In the genomic region with DNA sequence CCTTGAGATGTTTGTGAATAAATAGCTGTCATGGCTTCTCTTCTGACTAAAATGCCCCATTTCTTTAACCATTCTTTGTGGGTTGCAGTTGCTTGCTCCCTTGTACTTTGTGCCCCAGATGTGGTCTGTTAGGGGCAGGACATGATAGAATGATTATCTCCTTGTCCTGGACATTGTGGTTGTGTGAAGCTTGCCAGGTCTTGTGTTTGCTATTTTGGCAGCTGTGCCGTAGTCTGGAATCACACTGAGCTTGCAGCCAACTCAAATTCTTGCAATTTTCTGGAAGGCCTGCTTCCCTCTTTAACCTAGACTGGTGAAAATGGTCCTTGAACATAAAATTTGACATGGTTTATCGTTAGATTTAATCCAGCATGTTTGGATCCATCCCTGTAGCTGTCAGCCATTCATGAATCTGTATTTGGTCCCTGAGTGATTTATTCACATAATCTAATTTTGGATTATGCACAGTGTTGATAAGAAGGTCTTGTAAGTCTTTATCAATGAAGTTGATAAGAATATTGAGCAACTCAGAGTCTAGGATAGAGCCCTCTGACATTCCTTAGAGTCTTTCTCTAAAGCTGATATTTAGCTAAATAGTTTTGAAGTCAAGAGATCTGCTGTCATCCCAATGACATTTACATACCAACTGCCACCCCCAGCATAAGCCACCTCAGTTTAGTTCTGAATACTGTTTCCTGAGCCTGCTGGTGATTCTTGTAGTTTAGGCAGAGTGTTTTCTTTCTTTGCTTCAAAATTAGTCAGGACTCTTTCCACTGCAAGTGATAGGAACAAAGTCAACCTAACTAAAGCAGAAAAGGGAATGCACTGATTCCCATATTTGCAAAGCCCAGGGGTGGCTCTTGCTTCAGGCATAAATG, we compare ENCODE assay signal across 18 cellular contexts. TPM values are rescaled to one million over a fixed set of nuclear protein-coding genes. Genes with fewer than 3 reads are reported as not detected.
DNase-seq lines count a peak whose midpoint lies in the region; ATAC-seq and TF ChIP-seq lines count a peak whose summit lies in the region.
"Had no signal": no experiment of that assay in that cellular context is flagged by ENCODE, and none has a peak within 500 bp of the region (broad histone marks: within the 10 kb centered on the region; RNA-seq: fewer than 3 reads in every experiment).

No MANE protein-coding gene starts in this region.

- H3K4me1 ChIP-seq in ascending aorta, result peaks cover 0 to 10% of the 10 kb centered on the region in 2 donors
- H3K4me1 ChIP-seq in heart right ventricle, result peaks cover 0 to 22% (median 12%) of the 10 kb centered on the region in 9 donors

- H3K4me3 Mint-ChIP-seq in activated CD8-positive, alpha-beta T cell treated with anti-CD3 and anti-CD28 coated beads for 36 hours, result no peak overlapping the region
- H3K4me3 Mint-ChIP-seq in activated CD8-positive, alpha-beta T cell treated with anti-CD3 and anti-CD28 coated beads, Interleukin-2, amount 10 ng/mL, durations not matched to agents 7 days and 5 days, result no peak overlapping the region
- H3K4me3 Mint-ChIP-seq in HFFc6, result no peak overlapping the region
- H3K4me3 Mint-ChIP-seq: activated naive CD8-positive, alpha-beta T cell treated with anti-CD3 and anti-CD28 coated beads, Interleukin-2, amount 10 ng/mL, durations not matched to agents 7 days and 5 days had no signal

- H3K27me3 ChIP-seq in ascending aorta, result no peaks in the 10 kb centered on the region
- H3K27me3 ChIP-seq in heart right ventricle, result peaks cover 0 to 48% (median 26%) of the 10 kb centered on the region in 7 donors

- TF ChIP-seq CTCF in activated CD8-positive, alpha-beta T cell treated with anti-CD3 and anti-CD28 coated beads for 36 hours (IDR thresholded peaks at IDR 0.05), result no peak
- TF ChIP-seq CTCF in ascending aorta (IDR thresholded peaks at IDR 0.05) (no peak), heart right ventricle (IDR thresholded peaks at IDR 0.05) (no peak), HFFc6 (IDR thresholded peaks at IDR 0.05) (no peak)

- WGBS in heart right ventricle, 2 donors, result 25 to 37% methylated on average over 2 of the region's 2 CpGs

- H3K36me3 ChIP-seq in ascending aorta (no peaks in the 10 kb centered on the region), heart right ventricle (no peaks in the 10 kb centered on the region)
- H3K36me3 ChIP-seq: tibial nerve had no signal

- POLR2A ChIA-PET in activated CD8-positive, alpha-beta T cell treated with anti-CD3 and anti-CD28 coated beads for 36 hours (lab: Charles Lee), result no interaction called here
- POLR2A ChIA-PET in activated CD8-positive, alpha-beta T cell treated with anti-CD3 and anti-CD28 coated beads, Interleukin-2, amount 10 ng/mL, durations not matched to agents 7 days and 5 days (lab: Charles Lee), result no interaction called here

- no peak overlapping the region for H3K27ac Mint-ChIP-seq in activated CD8-positive, alpha-beta T cell treated with anti-CD3 and anti-CD28 coated beads for 36 hours
- H3K27ac Mint-ChIP-seq in activated CD8-positive, alpha-beta T cell treated with anti-CD3 and anti-CD28 coated beads, Interleukin-2, amount 10 ng/mL, durations not matched to agents 7 days and 5 days, result no peak overlapping the region
- H3K27ac Mint-ChIP-seq in HFFc6, result no peak overlapping the region
- H3K27ac Mint-ChIP-seq: activated naive CD8-positive, alpha-beta T cell treated with anti-CD3 and anti-CD28 coated beads, Interleukin-2, amount 10 ng/mL, durations not matched to agents 7 days and 5 days had no signal

- H3K9me3 ChIP-seq in ascending aorta (no peaks in the 10 kb centered on the region), heart right ventricle (no peaks in the 10 kb centered on the region)
- H3K9me3 ChIP-seq: tibial nerve had no signal

- H3K27ac ChIP-seq in ascending aorta (peak overlapping the region; percentile 52 to 60), heart right ventricle (peak overlapping the region in 3 of 10 donors; percentile 7 to 22 (median 12))
- H3K27ac ChIP-seq: KMS-11, tibial nerve had no signal

- CTCF ChIA-PET in activated CD8-positive, alpha-beta T cell treated with anti-CD3 and anti-CD28 coated beads for 36 hours (lab: Charles Lee), result interaction anchor here (1.3 to 4.4 kb wide), 6 partner anchors 8 to 278 kb away, joined by 3 to 28 read pairs (median 7); no protein-coding TSS in a partner anchor
- CTCF ChIA-PET in activated CD8-positive, alpha-beta T cell treated with anti-CD3 and anti-CD28 coated beads, Interleukin-2, amount 10 ng/mL, durations not matched to agents 7 days and 5 days (lab: Charles Lee), result interaction anchor here (0.6 to 3.1 kb wide), 8 partner anchors 14 to 276 kb away, joined by 3 to 16 read pairs (median 6); no protein-coding TSS in a partner anchor

- intact Hi-C loops in activated CD8-positive, alpha-beta T cell treated with anti-CD3 and anti-CD28 coated beads for 36 hours (cut with micrococcal nuclease), result no loop called here
- intact Hi-C loops in ascending aorta (cut with DNase I), result no loop called here
- intact Hi-C loops in heart right ventricle (cut with DNase I), result loop anchor here in 3 of 10 donors (5.0 kb wide), 2 partner anchors 55 to 175 kb away; no protein-coding TSS in a partner anchor

- no peak for ATAC-seq in activated CD8-positive, alpha-beta T cell treated with anti-CD3 and anti-CD28 coated beads for 36 hours
- ATAC-seq in activated CD8-positive, alpha-beta T cell treated with anti-CD3 and anti-CD28 coated beads, Interleukin-2, amount 10 ng/mL, durations not matched to agents 7 days and 5 days, result no peak
- ATAC-seq in heart right ventricle, result peak; percentile 6 to 90 (median 70)
- ATAC-seq in stimulated activated naive CD8-positive, alpha-beta T cell treated with anti-CD3 and anti-CD28 coated beads, Interleukin-15, Interleukin-2, amounts not matched to agents 100 U/mL and 50 U/mL, for 24 hours, result peak; percentile 30
- no peak for ATAC-seq in GM19023 (IDR thresholded peaks at IDR 0.05; ENCODE audit: unreplicated experiment)

- peaks cover 16% of the 10 kb centered on the region for H3K4me1 Mint-ChIP-seq in activated CD8-positive, alpha-beta T cell treated with anti-CD3 and anti-CD28 coated beads for 36 hours (ENCODE audit: low read depth)
- H3K4me1 Mint-ChIP-seq in activated CD8-positive, alpha-beta T cell treated with anti-CD3 and anti-CD28 coated beads, Interleukin-2, amount 10 ng/mL, durations not matched to agents 7 days and 5 days (ENCODE audit: low read depth), result peaks cover 13% of the 10 kb centered on the region
- H3K4me1 Mint-ChIP-seq in HFFc6 (ENCODE audit: low read depth), result no peaks in the 10 kb centered on the region

- H3K36me3 Mint-ChIP-seq in activated CD8-positive, alpha-beta T cell treated with anti-CD3 and anti-CD28 coated beads for 36 hours (ENCODE audit: low read depth), result no peaks in the 10 kb centered on the region
- no peaks in the 10 kb centered on the region for H3K36me3 Mint-ChIP-seq in activated CD8-positive, alpha-beta T cell treated with anti-CD3 and anti-CD28 coated beads, Interleukin-2, amount 10 ng/mL, durations not matched to agents 7 days and 5 days (ENCODE audit: low read depth)
- H3K36me3 Mint-ChIP-seq in HFFc6 (ENCODE audit: low read depth), result no peaks in the 10 kb centered on the region
- H3K36me3 Mint-ChIP-seq: activated naive CD8-positive, alpha-beta T cell treated with anti-CD3 and anti-CD28 coated beads, Interleukin-2, amount 10 ng/mL, durations not matched to agents 7 days and 5 days had no signal

- H3K4me3 ChIP-seq in ascending aorta (no peak overlapping the region), heart right ventricle (no peak overlapping the region)
- H3K4me3 ChIP-seq: tibial nerve had no signal

- H3K27me3 Mint-ChIP-seq in activated CD8-positive, alpha-beta T cell treated with anti-CD3 and anti-CD28 coated beads for 36 hours, result peaks cover 2% of the 10 kb centered on the region
- peaks cover 14% of the 10 kb centered on the region for H3K27me3 Mint-ChIP-seq in activated CD8-positive, alpha-beta T cell treated with anti-CD3 and anti-CD28 coated beads, Interleukin-2, amount 10 ng/mL, durations not matched to agents 7 days and 5 days (ENCODE audit: low read depth)
- H3K27me3 Mint-ChIP-seq in HFFc6 (ENCODE audit: insufficient read depth), result peaks cover 19% of the 10 kb centered on the region; the same call in 1 of the 2 replicates

- no peaks in the 10 kb centered on the region for H3K9me3 Mint-ChIP-seq in activated CD8-positive, alpha-beta T cell treated with anti-CD3 and anti-CD28 coated beads for 36 hours
- no peaks in the 10 kb centered on the region for H3K9me3 Mint-ChIP-seq in activated CD8-positive, alpha-beta T cell treated with anti-CD3 and anti-CD28 coated beads, Interleukin-2, amount 10 ng/mL, durations not matched to agents 7 days and 5 days (ENCODE audit: insufficient read depth)
- H3K9me3 Mint-ChIP-seq in HFFc6, result no peaks in the 10 kb centered on the region

- peak; percentile 31 for DNase-seq in activated CD8-positive, alpha-beta T cell treated with anti-CD3 and anti-CD28 coated beads for 36 hours
- no peak for DNase-seq in activated CD8-positive, alpha-beta T cell treated with anti-CD3 and anti-CD28 coated beads, Interleukin-2, amount 10 ng/mL, durations not matched to agents 7 days and 5 days
- no peak for DNase-seq in ascending aorta (ENCODE audit: low spot score in 2 of 2)
- DNase-seq in heart right ventricle, result no peak
- DNase-seq in stimulated activated naive CD8-positive, alpha-beta T cell treated with anti-CD3 and anti-CD28 coated beads, Interleukin-15, Interleukin-2, amounts not matched to agents 100 U/mL and 50 U/mL, for 24 hours, result no peak
- no peak for DNase-seq in HFFc6
- no peak for DNase-seq in NCI-H128 (lab: John Stamatoyannopoulos, UW; ENCODE audit: unreplicated experiment)
- DNase-seq: activated naive CD8-positive, alpha-beta T cell treated with anti-CD3 and anti-CD28 coated beads, Interleukin-2, amount 10 ng/mL, durations not matched to agents 7 days and 5 days; EL; kidney glomerular epithelial cell; NCI-H1694; NCI-H446 treated with DMSO at 0.1 percent for 48 hours; stimulated activated CD4-positive, alpha-beta T cell treated with anti-CD3 and anti-CD28 coated beads, Interleukin-15, amount 100 ng/mL, for 24 hours had no signal

RNA-seq across cellular contexts. Expression of a gene that starts 9.7 kb away (rescaled TPM):
- total RNA-seq in activated CD8-positive, alpha-beta T cell treated with anti-CD3 and anti-CD28 coated beads for 36 hours, result 1 to 10 TPM in 1 of 2 experiments, under 1 TPM in 1; 0.96 to 1.4 TPM
- under 1 TPM; 0.42 to 0.47 TPM for total RNA-seq in activated CD8-positive, alpha-beta T cell treated with anti-CD3 and anti-CD28 coated beads, Interleukin-2, amount 10 ng/mL, durations not matched to agents 7 days and 5 days
- total RNA-seq in ascending aorta, result 37.8 TPM
- 10 to 100 TPM in 1 of 10 donors, 1 to 10 TPM in 9; 3.2 to 14.7 (median 5.6) TPM for total RNA-seq in heart right ventricle
- polyA plus RNA-seq in heart right ventricle, result 1 to 10 TPM; 2.9 to 8.6 TPM
- total RNA-seq in HFFc6 (2021; fragmentation: NEBNext Ultra II Directional; extraction: Animal tissue kit (Norgen Biotek cat#: 25700)), result not detected
- total RNA-seq: A673 had no signal
- polyA plus RNA-seq: endothelial cell of umbilical vein had no signal

Comparison
In these comparisons a context has a peak if more than half of its experiments do, and no peak if none do; other contexts are left out.
1. ATAC-seq: peak in heart right ventricle (8 of 8) and stimulated activated naive CD8-positive, alpha-beta T cell treated with anti-CD3 and anti-CD28 coated beads, Interleukin-15, Interleukin-2, amounts not matched to agents 100 U/mL and 50 U/mL, for 24 hours (single experiment); none in activated CD8-positive, alpha-beta T cell treated with anti-CD3 and anti-CD28 coated beads for 36 hours (single experiment), activated CD8-positive, alpha-beta T cell treated with anti-CD3 and anti-CD28 coated beads, Interleukin-2, amount 10 ng/mL, durations not matched to agents 7 days and 5 days (single experiment) and GM19023 (single experiment).